ENCODE assay signal across 1 cellular context in the genomic region with DNA sequence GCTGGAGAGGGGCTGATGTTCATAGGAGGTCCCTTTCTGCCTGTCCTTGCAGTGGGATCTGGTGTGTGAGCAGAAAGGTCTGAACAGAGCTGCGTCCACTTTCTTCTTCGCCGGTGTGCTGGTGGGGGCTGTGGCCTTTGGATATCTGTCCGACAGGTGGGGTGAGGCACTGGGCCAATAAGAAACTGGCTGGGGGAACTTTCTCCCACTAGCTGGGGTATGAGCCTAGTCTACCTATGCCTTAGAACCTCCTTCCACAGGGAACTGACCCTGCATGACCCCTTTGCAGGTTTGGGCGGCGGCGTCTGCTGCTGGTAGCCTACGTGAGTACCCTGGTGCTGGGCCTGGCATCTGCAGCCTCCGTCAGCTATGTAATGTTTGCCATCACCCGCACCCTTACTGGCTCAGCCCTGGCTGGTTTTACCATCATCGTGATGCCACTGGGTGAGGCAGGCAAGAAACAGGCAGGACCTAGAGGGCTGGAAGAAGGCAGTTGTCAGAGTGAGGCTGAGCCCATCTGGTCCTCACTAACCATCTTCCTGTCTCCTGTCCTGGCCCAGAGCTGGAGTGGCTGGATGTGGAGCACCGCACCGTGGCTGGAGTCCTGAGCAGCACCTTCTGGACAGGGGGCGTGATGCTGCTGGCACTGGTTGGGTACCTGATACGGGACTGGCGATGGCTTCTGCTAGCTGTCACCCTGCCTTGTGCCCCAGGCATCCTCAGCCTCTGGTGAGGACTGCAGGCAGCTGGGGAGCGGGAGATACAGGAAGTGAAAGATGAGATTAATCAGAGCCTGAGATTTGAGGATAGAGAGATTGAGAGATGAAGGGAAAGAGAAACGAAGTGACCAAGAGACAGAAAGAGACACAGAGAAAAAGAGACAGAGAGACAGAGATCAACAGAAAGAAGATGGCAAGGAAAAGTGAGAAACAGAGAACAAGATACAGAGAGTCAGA.
TF ChIP-seq lines count a peak whose summit lies in the region.

No MANE protein-coding gene starts in this region.

TF ChIP-seq in K562, 482 proteins besides CTCF, POLR2A, EP300 and RAD21:
- TF ChIP-seq IRF2 (CRISPR knock-in tag; IDR thresholded peaks at IDR 0.05) (0 out of 2 replicates have a peak, but pooled peaks have one; percentile 37), WHSC1 (IDR thresholded peaks at IDR 0.05; ENCODE audit: low read length) (no peak), ELF4 (CRISPR knock-in tag; IDR thresholded peaks at IDR 0.05) (0 out of 2 replicates have a peak, but pooled peaks have one; percentile 64)
